13 cellular contexts compared by ENCODE assay signal in the genomic region with DNA sequence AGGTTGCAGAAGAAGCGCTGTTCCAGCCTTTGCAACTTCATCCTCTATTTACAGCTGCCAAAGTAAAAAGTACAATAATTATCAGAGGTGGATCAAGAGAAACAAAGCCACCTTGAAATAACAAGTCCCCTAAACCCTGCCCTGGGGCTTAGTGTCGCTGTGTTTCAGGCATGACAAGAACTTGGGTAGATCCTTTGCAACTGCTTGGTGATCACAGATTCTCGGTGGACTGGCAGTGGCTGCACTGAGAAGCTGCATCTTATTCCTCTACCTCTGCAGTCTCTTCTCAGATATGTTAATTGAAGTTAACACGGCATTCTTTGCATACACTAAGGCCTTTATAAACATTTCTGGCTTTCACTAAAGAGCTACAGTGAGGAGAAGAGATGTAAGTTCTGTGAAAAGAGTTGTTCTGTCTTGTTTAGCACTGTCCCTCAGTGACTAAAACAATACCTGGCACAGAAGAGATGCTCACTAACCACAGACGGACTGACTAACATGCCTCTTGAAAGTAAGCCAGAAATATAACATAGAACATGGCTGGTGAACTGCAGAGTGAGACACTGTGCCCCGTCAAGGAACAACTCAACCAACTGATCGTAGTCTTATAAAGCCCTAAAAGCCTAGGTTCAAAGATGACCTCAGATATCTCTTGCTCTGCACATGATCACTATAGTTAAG.
DNase-seq lines count a peak whose midpoint lies in the region; ATAC-seq and TF ChIP-seq lines count a peak whose summit lies in the region.
"Had no signal": no experiment of that assay in that cellular context is flagged by ENCODE, and none has a peak within 500 bp of the region (broad histone marks: within the 10 kb centered on the region; RNA-seq: fewer than 3 reads in every experiment).

No MANE protein-coding gene starts in this region.

- peak overlapping the region in 1 of 2 donors; percentile 43 for H3K4me3 Mint-ChIP-seq in activated T-cell treated with anti-CD3 and anti-CD28 coated beads, Interleukin-2, amount 50 U/mL, for 72 hours
- no peak overlapping the region for H3K4me3 Mint-ChIP-seq in neural progenitor cell

- H2AFZ ChIP-seq in mammary epithelial cell (ENCODE audit: low read depth, low read length) (no peak overlapping the region), neural progenitor cell (replicated peaks) (no peak overlapping the region)

- no peak overlapping the region for H3K9ac ChIP-seq in mammary epithelial cell (ENCODE audit: insufficient read depth, low read length)
- no peak overlapping the region for H3K9ac ChIP-seq in neural progenitor cell

- peak; percentile 4 to 15 for DNase-seq in activated T-cell treated with anti-CD3 and anti-CD28 coated beads, Interleukin-2, amount 50 U/mL, for 72 hours
- DNase-seq in activated T-cell treated with anti-CD3 and anti-CD28 coated beads, Interleukin-2, amount 50 U/mL, for 1 hour = no peak
- DNase-seq in mammary epithelial cell (peak; percentile 90), neural progenitor cell (ENCODE audit: low spot score) (peak; percentile 14), transverse colon (no peak), cortex of kidney (lab: John Stamatoyannopoulos, UW) (no peak)
- no peak for DNase-seq in stimulated activated CD4-positive, alpha-beta T cell treated with anti-CD3 and anti-CD28 coated beads, Interleukin-4, amount 100 ng/mL, for 24 hours
- DNase-seq: kidney, occipital lobe, stomach had no signal

- dilution Hi-C loops in mammary epithelial cell (cut with HindIII; ENCODE audit: low sequenced_read_pairs) = no loop called here

- no peaks in the 10 kb centered on the region for H3K27me3 Mint-ChIP-seq in activated T-cell treated with anti-CD3 and anti-CD28 coated beads, Interleukin-2, amount 50 U/mL, for 72 hours (ENCODE audit: low read depth)
- H3K27me3 Mint-ChIP-seq in neural progenitor cell (ENCODE audit: insufficient read depth, low read depth) = no peaks in the 10 kb centered on the region

- H3K4me1 Mint-ChIP-seq in activated T-cell treated with anti-CD3 and anti-CD28 coated beads, Interleukin-2, amount 50 U/mL, for 72 hours (ENCODE audit: low read depth) = peaks cover 53% of the 10 kb centered on the region
- H3K4me1 Mint-ChIP-seq in neural progenitor cell = peaks cover 21% of the 10 kb centered on the region

- no peaks in the 10 kb centered on the region for H3K9me3 ChIP-seq in mammary epithelial cell (replicated peaks; ENCODE audit: insufficient read depth, low read length)
- H3K9me3 ChIP-seq in neural progenitor cell (ENCODE audit: low read depth) = no peaks in the 10 kb centered on the region
- no peaks in the 10 kb centered on the region for H3K9me3 ChIP-seq in transverse colon
- H3K9me3 ChIP-seq: esophagus muscularis mucosa, stomach had no signal

- CTCF ChIA-PET in mammary epithelial cell (lab: Charles Lee; ENCODE audit: low non-redundant PET) = interaction anchor here (0.6 kb wide), 1 partner anchor 144 kb away, joined by 3 read pairs; the partner anchor contains the start of gene MLLT3

- no peaks in the 10 kb centered on the region for H3K36me3 ChIP-seq in mammary epithelial cell (ENCODE audit: insufficient read depth, low read length)
- H3K36me3 ChIP-seq in neural progenitor cell = no peaks in the 10 kb centered on the region
- no peaks in the 10 kb centered on the region for H3K36me3 ChIP-seq in transverse colon
- H3K36me3 ChIP-seq: esophagus muscularis mucosa, stomach had no signal

- peaks cover 0 to 3% of the 10 kb centered on the region in 2 donors for H3K36me3 Mint-ChIP-seq in activated T-cell treated with anti-CD3 and anti-CD28 coated beads, Interleukin-2, amount 50 U/mL, for 72 hours (ENCODE audit: insufficient read depth in 2 of 2)
- H3K36me3 Mint-ChIP-seq in neural progenitor cell = no peaks in the 10 kb centered on the region

- no peak for TF ChIP-seq POLR2A in transverse colon (IDR thresholded peaks at IDR 0.05)

- no peak for TF ChIP-seq EP300 in transverse colon (IDR thresholded peaks at IDR 0.05; ENCODE audit: low read depth)

- TF ChIP-seq CTCF in mammary epithelial cell (conservative IDR thresholded peaks at IDR 0.05 in 1 of 2, IDR thresholded peaks at IDR 0.05 in 1 of 2; ENCODE audit: extremely low read depth in 1 of 2, insufficient read depth in 1 of 2, low read depth in 1 of 2, low read length in 2 of 2) (no peak), neural progenitor cell (IDR thresholded peaks at IDR 0.05) (no peak), transverse colon (IDR thresholded peaks at IDR 0.05) (no peak)

- ATAC-seq in activated T-cell treated with anti-CD3 and anti-CD28 coated beads, Interleukin-2, amount 50 U/mL, for 72 hours (replicated peaks in 1 of 2) = peak; percentile 97 to 99
- peak; percentile 54 for ATAC-seq in HG03280 (IDR thresholded peaks at IDR 0.05; ENCODE audit: unreplicated experiment)
- ATAC-seq: HCT116 had no signal

- peak overlapping the region; percentile 73 for H3K27ac Mint-ChIP-seq in activated T-cell treated with anti-CD3 and anti-CD28 coated beads, Interleukin-2, amount 50 U/mL, for 72 hours
- no peak overlapping the region for H3K27ac Mint-ChIP-seq in neural progenitor cell

- H3K27me3 ChIP-seq in mammary epithelial cell (ENCODE audit: insufficient read depth, low read length) (peaks cover 8% of the 10 kb centered on the region), neural progenitor cell (no peaks in the 10 kb centered on the region), transverse colon (no peaks in the 10 kb centered on the region)
- H3K27me3 ChIP-seq: esophagus muscularis mucosa, stomach had no signal

- H4K20me1 ChIP-seq in mammary epithelial cell (ENCODE audit: insufficient read depth, low read length) (no peaks in the 10 kb centered on the region), neural progenitor cell (ENCODE audit: low read depth) (no peaks in the 10 kb centered on the region)

- 31% methylated on average over 7 of the region's 7 CpGs for WGBS in mammary epithelial cell (ENCODE audit: low coverage, missing lambda C conversion rate)
- WGBS in transverse colon (ENCODE audit: low coverage in 1 of 2), 2 donors = 80 to 84% methylated on average over 5 to 7 of the region's 7 CpGs

- peak overlapping the region; percentile 68 for H3K4me2 ChIP-seq in mammary epithelial cell (ENCODE audit: insufficient read depth, low read depth, low read length)
- no peak overlapping the region for H3K4me2 ChIP-seq in neural progenitor cell

- H3K4me1 ChIP-seq in mammary epithelial cell (ENCODE audit: insufficient read depth, low read length) = peaks cover 16% of the 10 kb centered on the region
- H3K4me1 ChIP-seq in neural progenitor cell = peaks cover 14% of the 10 kb centered on the region
- H3K4me1 ChIP-seq in transverse colon = peaks cover 0 to 38% (median 16%) of the 10 kb centered on the region in 4 donors

- no peak overlapping the region for H3K27ac ChIP-seq in mammary epithelial cell (ENCODE audit: insufficient read depth, low read depth, low read length)
- H3K27ac ChIP-seq in neural progenitor cell = no peak overlapping the region
- H3K27ac ChIP-seq in transverse colon = no peak overlapping the region
- H3K27ac ChIP-seq: stomach had no signal

- H3K4me3 ChIP-seq in mammary epithelial cell (replicated peaks in 1 of 3; ENCODE audit: insufficient read depth in 1 of 3, low read depth in 2 of 3, low read length in 3 of 3) (no peak overlapping the region), neural progenitor cell (no peak overlapping the region), transverse colon (no peak overlapping the region)
- H3K4me3 ChIP-seq: esophagus muscularis mucosa, stomach had no signal

- in situ Hi-C loops in mammary epithelial cell (cut with MboI; ENCODE audit: low sequenced_read_pairs in 2 of 2) = no loop called here
- in situ Hi-C loops in transverse colon (cut with MboI; ENCODE audit: low pct_ligation_motif_present in 1 of 4, low pct_unique_long_range_greater_than_20kb in 1 of 4, low sequenced_read_pairs in 3 of 4) = no loop called here

- intact Hi-C loops in mammary epithelial cell (cut with micrococcal nuclease) (loop anchor here (5.0 kb wide), 2 partner anchors 121 to 144 kb away; partner anchors contain the start of gene MLLT3), transverse colon (cut with DNase I; ENCODE audit: low total_unique reads) (no loop called here)

- H3K79me2 ChIP-seq in mammary epithelial cell (ENCODE audit: insufficient read depth, low read length) (no peaks in the 10 kb centered on the region), neural progenitor cell (ENCODE audit: low read depth) (no peaks in the 10 kb centered on the region)

- no peaks in the 10 kb centered on the region for H3F3A ChIP-seq in neural progenitor cell (ENCODE audit: low read depth)

- no TSS peak for BruUV-seq in mammary epithelial cell (replicated peaks; lab: Mats Ljungman, UMichigan)

- no peaks in the 10 kb centered on the region for H3K9me3 Mint-ChIP-seq in activated T-cell treated with anti-CD3 and anti-CD28 coated beads, Interleukin-2, amount 50 U/mL, for 72 hours
- H3K9me3 Mint-ChIP-seq in neural progenitor cell = no peaks in the 10 kb centered on the region

Comparison
In these comparisons a context has a peak if more than half of its experiments do, and no peak if none do; other contexts are left out.
1. DNase-seq: peak in activated T-cell treated with anti-CD3 and anti-CD28 coated beads, Interleukin-2, amount 50 U/mL, for 72 hours (2 of 2), mammary epithelial cell (single experiment) and neural progenitor cell (single experiment); none in activated T-cell treated with anti-CD3 and anti-CD28 coated beads, Interleukin-2, amount 50 U/mL, for 1 hour (single experiment), transverse colon (single experiment), cortex of kidney (single experiment) and stimulated activated CD4-positive, alpha-beta T cell treated with anti-CD3 and anti-CD28 coated beads, Interleukin-4, amount 100 ng/mL, for 24 hours (single experiment).